Comparison of ENCODE assay signal across 23 cellular contexts in genomic region chr19:48044561-48044960, GRCh38. TPM values are rescaled to one million over a fixed set of nuclear protein-coding genes. Genes with fewer than 3 reads are reported as not detected.
DNase-seq lines count a peak whose midpoint lies in the region; ATAC-seq and TF ChIP-seq lines count a peak whose summit lies in the region.
"Had no signal": no experiment of that assay in that cellular context is flagged by ENCODE, and none has a peak within 500 bp of the region (broad histone marks: within the 10 kb centered on the region; RNA-seq: fewer than 3 reads in every experiment).

No MANE protein-coding gene starts in this region.

- H3K4me1 Mint-ChIP-seq in MCF 10A (ENCODE audit: insufficient read depth, unreplicated experiment): no peaks in the 10 kb centered on the region
- H3K4me1 Mint-ChIP-seq: T-cell had no signal

- H3K4me3 ChIP-seq in mammary epithelial cell (replicated peaks in 1 of 3; ENCODE audit: insufficient read depth in 1 of 3, low read depth in 2 of 3, low read length in 3 of 3) (no peak overlapping the region), A673 (ENCODE audit: low read depth, low read length, poor library complexity, severe bottlenecking) (no peak overlapping the region)
- H3K4me3 ChIP-seq: SJCRH30 had no signal

- WGBS in mammary epithelial cell (ENCODE audit: low coverage, missing lambda C conversion rate): 55% methylated on average over 5 of the region's 5 CpGs

- H3K27me3 Mint-ChIP-seq in MCF 10A (ENCODE audit: insufficient read depth, unreplicated experiment): peaks cover 90% of the 10 kb centered on the region

- dilution Hi-C loops in mammary epithelial cell (cut with HindIII; ENCODE audit: low sequenced_read_pairs): loop anchor here (5.0 kb wide), 2 partner anchors 37 to 43 kb away; no protein-coding TSS in a partner anchor

- no peaks in the 10 kb centered on the region for H3K27me3 ChIP-seq in mammary epithelial cell (ENCODE audit: insufficient read depth, low read length)
- H3K27me3 ChIP-seq in A673 (replicated peaks; ENCODE audit: insufficient read depth, low read depth, low read length, poor library complexity): no peaks in the 10 kb centered on the region
- H3K27me3 ChIP-seq: SJCRH30 had no signal

- H3K36me3 ChIP-seq in mammary epithelial cell (ENCODE audit: insufficient read depth, low read length) (no peaks in the 10 kb centered on the region), A673 (ENCODE audit: insufficient read depth, low read length, poor library complexity, severe bottlenecking) (no peaks in the 10 kb centered on the region)
- H3K36me3 ChIP-seq: SJCRH30 had no signal

- intact Hi-C loops in MCF 10A (cut with micrococcal nuclease): no loop called here
- intact Hi-C loops in mammary epithelial cell (cut with micrococcal nuclease): no loop called here
- intact Hi-C loops in A673 (cut with micrococcal nuclease; ENCODE audit: unreplicated experiment): no loop called here

- H3K79me2 ChIP-seq in mammary epithelial cell (ENCODE audit: insufficient read depth, low read length): no peaks in the 10 kb centered on the region

- no peak overlapping the region for H3K4me3 Mint-ChIP-seq in MCF 10A (ENCODE audit: unreplicated experiment)
- H3K4me3 Mint-ChIP-seq: CD8-positive, alpha-beta T cell; T-cell had no signal

- H4K20me1 ChIP-seq in mammary epithelial cell (ENCODE audit: insufficient read depth, low read length): no peaks in the 10 kb centered on the region

- BruUV-seq in MCF 10A (replicated peaks; lab: Mats Ljungman, UMichigan): no TSS peak
- no TSS peak for BruUV-seq in mammary epithelial cell (replicated peaks; lab: Mats Ljungman, UMichigan)
- no TSS peak for BruUV-seq in A673 (replicated peaks; lab: Mats Ljungman, UMichigan)

- H3K4me2 ChIP-seq in mammary epithelial cell (ENCODE audit: insufficient read depth, low read depth, low read length): no peak overlapping the region

- H3K9ac ChIP-seq in mammary epithelial cell (ENCODE audit: insufficient read depth, low read length): no peak overlapping the region

- no peak overlapping the region for H2AFZ ChIP-seq in mammary epithelial cell (ENCODE audit: low read depth, low read length)

- H3K27ac ChIP-seq in mammary epithelial cell (ENCODE audit: insufficient read depth, low read depth, low read length): no peak overlapping the region
- H3K27ac ChIP-seq in A673 (ENCODE audit: low read depth, low read length, poor library complexity, severe bottlenecking): no peak overlapping the region
- H3K27ac ChIP-seq: C4-2B, HL-60, SJCRH30 had no signal

- CTCF ChIA-PET in MCF 10A (lab: Yijun Ruan, JAX) (no interaction called here), mammary epithelial cell (lab: Charles Lee; ENCODE audit: low non-redundant PET) (no interaction called here), A673 (lab: Charles Lee) (no interaction called here)

- TF ChIP-seq CTCF in MCF 10A (IDR thresholded peaks at IDR 0.05; ENCODE audit: unreplicated experiment): no peak
- TF ChIP-seq CTCF in mammary epithelial cell (conservative IDR thresholded peaks at IDR 0.05 in 1 of 2, IDR thresholded peaks at IDR 0.05 in 1 of 2; ENCODE audit: extremely low read depth in 1 of 2, insufficient read depth in 1 of 2, low read depth in 1 of 2, low read length in 2 of 2): no peak
- TF ChIP-seq CTCF in A673 (conservative IDR thresholded peaks at IDR 0.05; ENCODE audit: low read depth, low read length): no peak

- no peak for ATAC-seq in SK-N-SH treated with all-trans-retinoic acid at 6 μM for 48 hours
- ATAC-seq: CD8-positive, alpha-beta T cell; HCT116; T-cell had no signal

- peak; percentile 6 for DNase-seq in MCF 10A (ENCODE audit: unreplicated experiment)
- no peak for DNase-seq in mammary epithelial cell
- DNase-seq in M059J (ENCODE audit: low read depth): peak; percentile 54
- peak; percentile 12 for DNase-seq in foreskin melanocyte
- no peak for DNase-seq in Ammon's horn (ENCODE audit: low spot score)
- DNase-seq in A673 (ENCODE audit: low spot score): no peak
- DNase-seq in NCI-H2081 (lab: John Stamatoyannopoulos, UW): no peak
- DNase-seq: AML-193; CD8-positive, alpha-beta T cell; DMS 273 treated with DMSO at 0.1 percent for 48 hours; DMS79; NCI-H1105 treated with DMSO at 0.1 percent for 48 hours; NCI-H2029; NCI-H2227 treated with DMSO at 0.1 percent for 48 hours; NCI-H510A; SJCRH30; T-cell had no signal

- no peaks in the 10 kb centered on the region for H3K9me3 Mint-ChIP-seq in MCF 10A (ENCODE audit: unreplicated experiment)
- H3K9me3 Mint-ChIP-seq: CD8-positive, alpha-beta T cell; T-cell had no signal

- H3K9me3 ChIP-seq in mammary epithelial cell (replicated peaks; ENCODE audit: insufficient read depth, low read length): no peaks in the 10 kb centered on the region
- H3K9me3 ChIP-seq in A673 (ENCODE audit: low read depth, low read length, poor library complexity, severe bottlenecking): no peaks in the 10 kb centered on the region
- H3K9me3 ChIP-seq: SJCRH30 had no signal

- in situ Hi-C loops in mammary epithelial cell (cut with MboI; ENCODE audit: low sequenced_read_pairs in 2 of 2): loop anchor here (25.0 kb wide), 2 partner anchors 157 to 207 kb away; partner anchors contain the start of gene SULT2A1 (in 1 of the 2)

- POLR2A ChIA-PET in MCF 10A (lab: Yijun Ruan, JAX): no interaction called here
- POLR2A ChIA-PET in A673 (lab: Charles Lee; ENCODE audit: low non-redundant PET): no interaction called here

- H3K4me1 ChIP-seq in mammary epithelial cell (ENCODE audit: insufficient read depth, low read length) (no peaks in the 10 kb centered on the region), A673 (ENCODE audit: insufficient read depth, low read length, poor library complexity, severe bottlenecking) (no peaks in the 10 kb centered on the region)
- H3K4me1 ChIP-seq: SJCRH30 had no signal

- H3K27ac Mint-ChIP-seq in MCF 10A (ENCODE audit: low read depth, unreplicated experiment): no peak overlapping the region
- H3K27ac Mint-ChIP-seq: CD8-positive, alpha-beta T cell; T-cell had no signal

- no peaks in the 10 kb centered on the region for H3K36me3 Mint-ChIP-seq in MCF 10A (ENCODE audit: insufficient read depth, unreplicated experiment)
- H3K36me3 Mint-ChIP-seq: CD8-positive, alpha-beta T cell; T-cell had no signal

TF ChIP-seq in SK-N-SH treated with all-trans-retinoic acid at 6 μM for 48 hours, 23 proteins besides CTCF, POLR2A, EP300 and RAD21 (continues in another document):
- no peak for TF ChIP-seq CREB5 (CRISPR knock-in tag; IDR thresholded peaks at IDR 0.05; ENCODE audit: low read depth)
- TF ChIP-seq GLIS3 (CRISPR knock-in tag; IDR thresholded peaks at IDR 0.05): no peak
- no peak for TF ChIP-seq SNAI2 (CRISPR knock-in tag; IDR thresholded peaks at IDR 0.05)
- no peak for TF ChIP-seq CSDC2 (CRISPR knock-in tag; IDR thresholded peaks at IDR 0.05)
- TF ChIP-seq ESRRG (CRISPR knock-in tag; IDR thresholded peaks at IDR 0.05): no peak
- TF ChIP-seq ISL1 (CRISPR knock-in tag; IDR thresholded peaks at IDR 0.05): no peak
- no peak for TF ChIP-seq PATZ1 (CRISPR knock-in tag; IDR thresholded peaks at IDR 0.05; ENCODE audit: borderline replicate concordance)
- no peak for TF ChIP-seq TOX (CRISPR knock-in tag; IDR thresholded peaks at IDR 0.05; ENCODE audit: borderline replicate concordance)
- TF ChIP-seq ZC3H10 (CRISPR knock-in tag; IDR thresholded peaks at IDR 0.05): no peak
- TF ChIP-seq BACH2 (CRISPR knock-in tag; IDR thresholded peaks at IDR 0.05; ENCODE audit: borderline replicate concordance): no peak

RNA-seq across cellular contexts. Expression of gene CABP5, which starts 0.7 kb away (rescaled TPM):
- total RNA-seq in MCF 10A (2022) (not detected in 2 replicates), mammary epithelial cell (not detected), A673 (2021) (not detected in 2 replicates)
- not detected for polyA plus RNA-seq in mammary epithelial cell
- polyA minus RNA-seq in mammary epithelial cell: not detected
- total RNA-seq in M059J (2014; rRNA removed; shearing (Covaris generic)): 1.1 and 2.8 TPM in 2 replicates
- total RNA-seq: CD8-positive, alpha-beta T cell; G401; H4; SJCRH30; T-cell had no signal

RNA-seq across cellular contexts. Expression of gene ELSPBP1, which starts 50.1 kb away (rescaled TPM):
- not detected in 2 replicates for total RNA-seq in MCF 10A (2022)
- total RNA-seq in mammary epithelial cell: not detected
- not detected for polyA plus RNA-seq in mammary epithelial cell
- polyA minus RNA-seq in mammary epithelial cell: not detected
- 24.4 and 33.3 TPM in 2 replicates for total RNA-seq in M059J (2014; rRNA removed; shearing (Covaris generic))
- total RNA-seq in A673 (2021): 0.47 and 1.0 TPM in 2 replicates
- total RNA-seq: CD8-positive, alpha-beta T cell; G401; SJCRH30; T-cell had no signal

RNA-seq across cellular contexts. Expression of gene BSPH1, which starts 52.6 kb away (rescaled TPM):
- total RNA-seq in MCF 10A (2022) (not detected in 2 replicates), mammary epithelial cell (not detected), A673 (2021) (not detected in 2 replicates)
- polyA plus RNA-seq in mammary epithelial cell: not detected
- not detected for polyA minus RNA-seq in mammary epithelial cell
- 0.25 TPM in 1 of 2 replicates, not detected in the other for total RNA-seq in M059J (2014; rRNA removed; shearing (Covaris generic))
- total RNA-seq: CD8-positive, alpha-beta T cell; G401; H4; SJCRH30; T-cell had no signal

Comparison
In these comparisons a context has a peak if more than half of its experiments do, and no peak if none do; other contexts are left out.
1. DNase-seq: peak in MCF 10A (single experiment), M059J (single experiment) and foreskin melanocyte (single experiment); none in mammary epithelial cell (single experiment), Ammon's horn (single experiment), A673 (single experiment) and NCI-H2081 (0 of 2).
2. RNA of gene ELSPBP1, which starts 50.1 kb away (total RNA-seq): 24.4 to 33.3 TPM in M059J; 0.47 to 1.0 TPM in A673, not detected in MCF 10A and not detected in mammary epithelial cell; every median in the first group is over 10 times any median in the second.